8 cellular contexts compared by ENCODE assay signal in the genomic region with DNA sequence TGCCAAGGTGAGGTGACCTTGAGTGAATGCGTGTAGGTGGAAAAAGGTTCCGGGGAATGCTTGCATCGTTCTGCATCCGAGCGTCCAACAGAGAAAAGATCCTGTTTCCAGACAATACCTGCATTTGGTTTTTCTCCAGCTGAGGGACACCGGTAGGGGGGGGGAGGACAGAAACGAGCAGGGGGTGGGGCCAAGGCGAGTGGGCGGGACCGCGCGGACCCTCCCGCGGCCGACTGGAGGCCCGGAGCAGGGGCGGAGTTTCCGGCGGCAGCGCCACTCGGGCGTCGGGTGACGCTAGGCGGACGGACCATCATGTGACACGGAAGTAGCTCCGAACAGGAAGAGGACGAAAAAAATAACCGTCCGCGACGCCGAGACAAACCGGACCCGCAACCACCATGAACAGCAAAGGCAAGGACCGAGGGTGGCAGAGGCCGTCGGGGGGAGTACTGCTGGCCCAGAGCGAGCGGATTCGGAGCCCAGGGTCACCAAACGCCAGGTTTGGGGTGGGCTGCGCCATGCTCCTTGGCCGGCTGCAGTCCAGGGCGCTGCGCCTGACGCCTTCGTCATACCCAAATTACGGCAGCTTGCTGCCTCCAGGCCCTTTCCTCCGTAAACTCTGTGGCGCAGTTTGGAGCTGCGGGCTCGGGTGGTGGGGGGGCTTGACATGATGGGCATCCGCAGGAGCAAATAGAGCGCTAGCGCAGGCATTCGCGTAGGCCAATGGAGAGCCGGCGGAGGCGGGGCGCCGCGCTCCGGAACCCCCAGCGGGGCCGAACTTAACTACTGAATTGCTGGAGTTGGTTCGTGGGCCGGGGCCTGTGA. TPM values are rescaled to one million over a fixed set of nuclear protein-coding genes. Genes with fewer than 3 reads are reported as not detected.
DNase-seq lines count a peak whose midpoint lies in the region; ATAC-seq and TF ChIP-seq lines count a peak whose summit lies in the region.

A gene with protein sequence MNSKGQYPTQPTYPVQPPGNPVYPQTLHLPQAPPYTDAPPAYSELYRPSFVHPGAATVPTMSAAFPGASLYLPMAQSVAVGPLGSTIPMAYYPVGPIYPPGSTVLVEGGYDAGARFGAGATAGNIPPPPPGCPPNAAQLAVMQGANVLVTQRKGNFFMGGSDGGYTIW (plus strand): TSS at position 317 of the 825 bp plus-strand sequence. CDS start 82 bp downstream, at position 399.

- H3K36me3 ChIP-seq in PC-9 (ENCODE audit: low read depth), result peaks cover 13% of the 10 kb centered on the region
- H3K36me3 ChIP-seq in esophagus (ENCODE audit: control insufficient read depth in 2 of 2, insufficient read depth in 2 of 2, low read length in 1 of 2), result peaks cover 12 to 19% of the 10 kb centered on the region in 2 donors
- peaks cover 28 to 32% of the 10 kb centered on the region in 2 donors for H3K36me3 ChIP-seq in muscle layer of duodenum (ENCODE audit: control insufficient read depth in 1 of 2, insufficient read depth in 2 of 2, low read length in 2 of 2)

- peak within 1 kb of the TSS; percentile 84 for H3K4me2 ChIP-seq in PC-9

- H3K4me3 Mint-ChIP-seq in activated T-cell treated with anti-CD3 and anti-CD28 coated beads, Interleukin-2, amount 50 U/mL, for 24 hours, result peak within 1 kb of the TSS; percentile 97

- no peaks in the 10 kb centered on the region for H3K9me3 Mint-ChIP-seq in activated T-cell treated with anti-CD3 and anti-CD28 coated beads, Interleukin-2, amount 50 U/mL, for 24 hours

- peaks cover 29% of the 10 kb centered on the region for H3F3A ChIP-seq in PC-9 (ENCODE audit: insufficient read depth, low read depth)

- in situ Hi-C loops in KBM-7 (cut with MboI; ENCODE audit: low pct_unique_long_range_greater_than_20kb, low sequenced_read_pairs), result no loop called here

- peaks cover 12% of the 10 kb centered on the region for H4K20me1 ChIP-seq in PC-9 (ENCODE audit: insufficient read depth)

- H3K36me3 Mint-ChIP-seq in activated T-cell treated with anti-CD3 and anti-CD28 coated beads, Interleukin-2, amount 50 U/mL, for 24 hours (ENCODE audit: low read depth), result peaks cover 44% of the 10 kb centered on the region

- H3K4me3 ChIP-seq in PC-9, result peak within 1 kb of the TSS; percentile 94
- H3K4me3 ChIP-seq in esophagus (ENCODE audit: low read depth in 1 of 2, low read length in 2 of 2), result peak within 1 kb of the TSS; percentile 85 to 99
- H3K4me3 ChIP-seq in muscle layer of duodenum (ENCODE audit: low read depth in 1 of 2, low read length in 2 of 2), result peak within 1 kb of the TSS; percentile 90 to 95

- peak within 1 kb of the TSS; percentile 86 for H2AFZ ChIP-seq in PC-9

- CTCF ChIA-PET in PC-9 (lab: Charles Lee), result interaction anchor here (0.6 kb wide), 2 partner anchors 74 to 308 kb away, joined by 5 to 8 read pairs; no protein-coding TSS in a partner anchor

- WGBS in esophagus, 2 donors, result 0% methylated on average over 68 to 70 of the region's 70 CpGs

- peaks cover 17% of the 10 kb centered on the region for H3K79me2 ChIP-seq in PC-9 (ENCODE audit: low read depth)

- DNase-seq in DMS79 (lab: John Stamatoyannopoulos, UW) (peak; percentile 65), KBM-7 (peak; percentile 90), PC-9 (peak; percentile 89 to 94)
- DNase-seq in activated T-cell treated with anti-CD3 and anti-CD28 coated beads, Interleukin-2, amount 50 U/mL, for 24 hours, result peak; percentile 95
- DNase-seq in stimulated activated CD8-positive, alpha-beta memory T cell treated with anti-CD3 and anti-CD28 coated beads, Interleukin-7, amount 100 ng/mL, for 4 hours (ENCODE audit: low read depth in 2 of 2), result peak; percentile 83 to 93

- H3K9me3 ChIP-seq in PC-9 (ENCODE audit: insufficient read depth, low read depth), result no peaks in the 10 kb centered on the region
- no peaks in the 10 kb centered on the region for H3K9me3 ChIP-seq in esophagus (ENCODE audit: control insufficient read depth in 2 of 2, insufficient read depth in 1 of 2, low read depth in 1 of 2, low read length in 1 of 2)
- no peaks in the 10 kb centered on the region for H3K9me3 ChIP-seq in muscle layer of duodenum (ENCODE audit: control insufficient read depth in 1 of 2, low read length in 2 of 2)

- H3K27ac ChIP-seq in PC-9 (peak within 1 kb of the TSS; percentile 97), esophagus (ENCODE audit: low read depth in 2 of 2, low read length in 1 of 2) (peak within 1 kb of the TSS; percentile 100), muscle layer of duodenum (ENCODE audit: low read length) (peak within 1 kb of the TSS; percentile 100)

- peak within 1 kb of the TSS; percentile 100 for H3K27ac Mint-ChIP-seq in activated T-cell treated with anti-CD3 and anti-CD28 coated beads, Interleukin-2, amount 50 U/mL, for 24 hours

- H3K9me2 ChIP-seq in PC-9 (ENCODE audit: insufficient read depth), result no peaks in the 10 kb centered on the region

- peaks cover 43% of the 10 kb centered on the region for H3K4me1 Mint-ChIP-seq in activated T-cell treated with anti-CD3 and anti-CD28 coated beads, Interleukin-2, amount 50 U/mL, for 24 hours (ENCODE audit: low read depth)

- BruUV-seq in PC-9 (replicated peaks; lab: Mats Ljungman, UMichigan), result TSS peak; percentile 70

- H3K4me1 ChIP-seq in PC-9 (replicated peaks; ENCODE audit: insufficient read depth) (peaks cover 20% of the 10 kb centered on the region), esophagus (ENCODE audit: control insufficient read depth in 2 of 2, insufficient read depth in 2 of 2, low read length in 1 of 2) (peaks cover 0 to 8% of the 10 kb centered on the region in 2 donors), muscle layer of duodenum (ENCODE audit: control insufficient read depth in 1 of 2, insufficient read depth in 2 of 2, low read length in 2 of 2) (peaks cover 9 to 30% of the 10 kb centered on the region in 2 donors)

- no peak for TF ChIP-seq CTCF in PC-9 (conservative IDR thresholded peaks at IDR 0.05)

- ATAC-seq in GM21717 (IDR thresholded peaks at IDR 0.05; ENCODE audit: unreplicated experiment), result peak; percentile 89

- intact Hi-C loops in PC-9 (cut with micrococcal nuclease; ENCODE audit: unreplicated experiment), result loop anchor here (2.0 to 5.0 kb wide), 2 partner anchors 66 to 121 kb away; partner anchors contain the start of gene TFCP2

- no peaks in the 10 kb centered on the region for H3K27me3 ChIP-seq in PC-9 (ENCODE audit: insufficient read depth, low read depth)
- H3K27me3 ChIP-seq in esophagus (ENCODE audit: control insufficient read depth in 1 of 2, insufficient read depth in 2 of 2, low read length in 2 of 2), result no peaks in the 10 kb centered on the region
- no peaks in the 10 kb centered on the region for H3K27me3 ChIP-seq in muscle layer of duodenum (ENCODE audit: low read depth, low read length)

- H3K27me3 Mint-ChIP-seq in activated T-cell treated with anti-CD3 and anti-CD28 coated beads, Interleukin-2, amount 50 U/mL, for 24 hours, result no peaks in the 10 kb centered on the region

- POLR2A ChIA-PET in PC-9 (lab: Charles Lee; ENCODE audit: unreplicated experiment), result interaction anchor here (0.5 to 1.2 kb wide), 13 partner anchors 21 to 1001 kb away, joined by 3 to 27 read pairs (median 6); partner anchors contain the start of genes CSRNP2, POU6F1 and SLC11A2

RNA-seq across cellular contexts. Expression of the gene that starts here (rescaled TPM):
- total RNA-seq in PC-9 (2021), result 84.4 and 154 TPM in 2 replicates
- 100 to 1,000 TPM in 1 of 2 donors, 10 to 100 TPM in 1; 66.5 to 185 TPM for polyA plus RNA-seq in esophagus

Comparison
In these comparisons a context has a peak if more than half of its experiments do, and no peak if none do; other contexts are left out.
1. Peak in every context shown above with its lines: DNase-seq, ATAC-seq, H3K4me3 ChIP-seq and H3K27ac ChIP-seq.